ENCODE assay signal across 8 cellular contexts in the genomic region with DNA sequence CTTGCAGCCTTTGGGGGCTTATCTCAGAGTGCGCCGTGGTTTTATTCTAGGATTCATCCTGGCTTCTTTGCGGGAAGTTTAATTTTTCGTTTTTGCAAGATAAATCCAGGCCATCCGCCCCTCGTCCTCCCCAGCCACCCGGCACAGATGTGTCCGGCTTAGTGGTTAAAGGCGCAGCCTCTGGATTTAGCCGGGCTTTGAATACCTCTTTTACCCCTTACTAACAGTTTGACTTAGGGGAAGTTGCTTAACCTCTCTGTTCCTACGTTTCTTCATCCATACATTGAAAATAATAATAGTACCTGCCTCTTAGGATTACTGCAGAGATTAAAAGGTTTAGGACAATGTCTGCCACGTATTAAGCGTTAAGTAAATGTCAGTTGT. TPM values are rescaled to one million over a fixed set of nuclear protein-coding genes. Genes with fewer than 3 reads are reported as not detected.
DNase-seq lines count a peak whose midpoint lies in the region; ATAC-seq and TF ChIP-seq lines count a peak whose summit lies in the region.

No MANE protein-coding gene starts in this region.

- peak; percentile 6 for ATAC-seq in HG03175 (IDR thresholded peaks at IDR 0.05; ENCODE audit: unreplicated experiment)
- no peak for ATAC-seq in HG02981 (IDR thresholded peaks at IDR 0.05; ENCODE audit: unreplicated experiment)

- peaks cover 3% of the 10 kb centered on the region for H3K4me1 ChIP-seq in endodermal cell (ENCODE audit: control insufficient read depth, insufficient read depth, low read length)
- H3K4me1 ChIP-seq in muscle layer of duodenum (ENCODE audit: control insufficient read depth in 1 of 2, insufficient read depth in 2 of 2, low read length in 2 of 2), result no peaks in the 10 kb centered on the region

- H3K27ac Mint-ChIP-seq in endodermal cell, result peak overlapping the region; percentile 100

- no peak for DNase-seq in AG04450 (ENCODE audit: low read depth, low spot score)
- DNase-seq in SK-N-MC (ENCODE audit: low read depth, low spot score), result no peak
- DNase-seq in endodermal cell, result no peak
- DNase-seq in occipital lobe (lab: John Stamatoyannopoulos, UW), result no peak

- H3K9me3 ChIP-seq in AG04450 (ENCODE audit: control insufficient read depth, insufficient read depth, low read length), result no peaks in the 10 kb centered on the region; the same call in 1 of the 2 replicates
- no peaks in the 10 kb centered on the region for H3K9me3 ChIP-seq in SK-N-MC (ENCODE audit: low read depth, low read length)
- H3K9me3 ChIP-seq in endodermal cell (ENCODE audit: control insufficient read depth, low read length), result no peaks in the 10 kb centered on the region
- no peaks in the 10 kb centered on the region for H3K9me3 ChIP-seq in muscle layer of duodenum (ENCODE audit: control insufficient read depth in 1 of 2, low read length in 2 of 2)

- CTCF ChIA-PET in AG04450 (lab: Charles Lee), result interaction anchor here (0.5 to 4.7 kb wide), 9 partner anchors 9 to 83 kb away, joined by 3 to 47 read pairs (median 4); no protein-coding TSS in a partner anchor

- H3K36me3 Mint-ChIP-seq in endodermal cell (ENCODE audit: low read depth), result peaks cover 33% of the 10 kb centered on the region

- H3K4me1 Mint-ChIP-seq in endodermal cell, result peaks cover 34% of the 10 kb centered on the region

- peak overlapping the region; percentile 79 for H3K27ac ChIP-seq in AG04450 (ENCODE audit: low read depth, low read length)
- H3K27ac ChIP-seq in SK-N-MC, result peak overlapping the region; percentile 87
- H3K27ac ChIP-seq in endodermal cell (ENCODE audit: low read depth, low read length), result peak overlapping the region; percentile 83
- peak overlapping the region; percentile 81 for H3K27ac ChIP-seq in muscle layer of duodenum (ENCODE audit: low read length)

- no peaks in the 10 kb centered on the region for H3K27me3 ChIP-seq in AG04450 (ENCODE audit: control insufficient read depth, insufficient read depth, low read length)
- no peaks in the 10 kb centered on the region for H3K27me3 ChIP-seq in endodermal cell (ENCODE audit: control insufficient read depth, insufficient read depth, low read length, poor library complexity, severe bottlenecking)
- no peaks in the 10 kb centered on the region for H3K27me3 ChIP-seq in muscle layer of duodenum (ENCODE audit: low read depth, low read length)

- H3K9me3 Mint-ChIP-seq in endodermal cell, result no peaks in the 10 kb centered on the region

- H3K9ac ChIP-seq in SK-N-MC (ENCODE audit: insufficient read length), result peak overlapping the region; percentile 95
- peak overlapping the region; percentile 94 for H3K9ac ChIP-seq in endodermal cell (ENCODE audit: extremely low read depth, low read length, poor library complexity, severe bottlenecking)

- POLR2A ChIA-PET in AG04450 (lab: Yijun Ruan, JAX), result interaction anchor here (0.9 to 1.4 kb wide), 4 partner anchors 13 to 128 kb away, joined by 4 to 11 read pairs (median 7); a partner anchor contains a TSS

- H3K36me3 ChIP-seq in SK-N-MC (ENCODE audit: insufficient read depth, low read length) (peaks cover 39% of the 10 kb centered on the region), endodermal cell (ENCODE audit: control insufficient read depth, insufficient read depth, low read length) (peaks cover 30% of the 10 kb centered on the region), muscle layer of duodenum (ENCODE audit: control insufficient read depth in 1 of 2, insufficient read depth in 2 of 2, low read length in 2 of 2) (no peaks in the 10 kb centered on the region)

- H3K27me3 Mint-ChIP-seq in endodermal cell (ENCODE audit: insufficient read depth), result no peaks in the 10 kb centered on the region

- H3K4me3 ChIP-seq in AG04450 (ENCODE audit: low read depth, low read length) (peak overlapping the region; percentile 91), GM08714 (ENCODE audit: low read length) (peak overlapping the region; percentile 88), SK-N-MC (peak overlapping the region; percentile 88), endodermal cell (ENCODE audit: low read length) (peak overlapping the region; percentile 94), muscle layer of duodenum (ENCODE audit: low read depth in 1 of 2, low read length in 2 of 2) (peak overlapping the region; percentile 83 to 94)

- WGBS in endodermal cell (ENCODE audit: insufficient coverage in 1 of 2, insufficient read length in 1 of 2), 2 experiments, result 0% methylated on average over 10 to 11 of the region's 13 CpGs

- TF ChIP-seq CTCF in AG04450 (IDR thresholded peaks at IDR 0.05; ENCODE audit: low read depth, low read length), result no peak
- TF ChIP-seq CTCF in endodermal cell (conservative IDR thresholded peaks at IDR 0.05), result no peak

- H3K4me3 Mint-ChIP-seq in endodermal cell, result peak overlapping the region; percentile 97

RNA-seq across cellular contexts. Expression of a gene that starts 0.7 kb away (rescaled TPM):
- 14.0 and 21.8 TPM in 2 replicates for polyA plus RNA-seq in AG04450 (2011; rRNA removed)
- 13.1 and 22.5 TPM in 2 replicates for polyA minus RNA-seq in AG04450 (2011; rRNA and poly(A)+ RNA removed)
- 100 to 1,000 TPM in 1 of 2 donors, 10 to 100 TPM in 1; 90.3 to 141 TPM for total RNA-seq in endodermal cell
- polyA plus RNA-seq in endodermal cell (2013, experiment 1 of 2), result 97.1 TPM
- 103 TPM for polyA plus RNA-seq in endodermal cell (2013, experiment 2 of 2)
- total RNA-seq in occipital lobe, result 12.6 TPM

RNA-seq across cellular contexts. Expression of a gene that starts 40.3 kb away (rescaled TPM):
- 11.9 and 14.6 TPM in 2 replicates for polyA plus RNA-seq in AG04450 (2011; rRNA removed)
- polyA minus RNA-seq in AG04450 (2011; rRNA and poly(A)+ RNA removed), result 14.8 and 16.3 TPM in 2 replicates
- total RNA-seq in endodermal cell (10 to 100 TPM; 14.1 to 16.5 TPM), occipital lobe (8.4 TPM)
- polyA plus RNA-seq in endodermal cell (2013, experiment 1 of 2), result 2.7 TPM
- 2.9 TPM for polyA plus RNA-seq in endodermal cell (2013, experiment 2 of 2)
